Comparison of ENCODE assay signal across 8 cellular contexts in the genomic region with DNA sequence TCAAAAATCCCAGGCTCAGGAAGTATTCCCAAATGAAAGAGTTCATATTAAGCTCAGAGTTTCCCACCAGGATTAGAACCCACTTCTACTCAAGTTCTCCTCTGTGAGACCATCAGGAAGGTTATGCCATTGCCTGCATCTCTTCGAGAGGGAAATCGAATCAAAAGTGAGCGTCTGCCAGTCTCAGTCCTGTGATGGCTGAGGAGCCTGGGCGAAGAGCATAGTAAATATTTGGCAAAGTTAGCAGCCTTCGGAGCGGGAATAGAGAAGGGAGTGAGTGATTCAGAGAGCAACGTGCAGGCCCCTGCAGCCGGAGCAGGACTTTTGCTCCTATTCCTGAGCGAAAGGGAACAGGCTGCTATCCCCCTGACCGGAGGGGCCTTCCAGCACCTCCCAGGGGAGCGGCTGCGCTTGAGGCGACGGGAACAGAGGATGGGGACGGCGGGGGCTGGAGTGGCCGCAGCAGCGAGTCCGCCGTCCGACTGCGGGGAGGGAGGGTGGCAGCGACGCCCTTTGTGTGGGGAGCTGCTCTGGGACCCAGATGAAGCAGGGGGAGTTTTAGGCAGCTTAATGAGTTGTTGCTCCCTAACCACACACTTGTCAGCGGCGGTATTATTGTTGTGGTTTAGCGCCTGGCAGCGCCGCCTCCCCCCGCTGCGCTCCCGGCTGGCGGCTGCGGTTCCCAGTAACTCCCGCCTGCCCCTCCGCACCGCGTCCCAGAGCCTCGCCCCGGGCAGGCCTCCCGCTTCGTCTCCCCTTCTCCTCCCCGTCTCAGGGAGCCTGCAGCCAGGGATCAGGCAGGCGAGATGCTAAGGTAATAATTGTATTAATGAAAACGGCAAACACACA. TPM values are rescaled to one million over a fixed set of nuclear protein-coding genes. Genes with fewer than 3 reads are reported as not detected.
DNase-seq lines count a peak whose midpoint lies in the region; ATAC-seq and TF ChIP-seq lines count a peak whose summit lies in the region.

No MANE protein-coding gene starts in this region.

- peak; percentile 15 for TF ChIP-seq EP300 in neural cell (conservative IDR thresholded peaks at IDR 0.05; ENCODE audit: poor library complexity, severe bottlenecking)

- ATAC-seq in HG02642 (IDR thresholded peaks at IDR 0.05; ENCODE audit: poor library complexity, unreplicated experiment) (peak; percentile 53), HG03457 (IDR thresholded peaks at IDR 0.05; ENCODE audit: unreplicated experiment) (no peak), GM18870 (IDR thresholded peaks at IDR 0.05; ENCODE audit: unreplicated experiment) (no peak)

- H3K27ac ChIP-seq in WERI-Rb-1 (no peak overlapping the region), fibroblast of lung (ENCODE audit: insufficient read depth, low read length) (no peak overlapping the region), neural cell (ENCODE audit: low read length) (no peak overlapping the region)

- no peaks in the 10 kb centered on the region for H3K4me1 ChIP-seq in fibroblast of lung (ENCODE audit: control insufficient read depth, extremely low read depth, insufficient read depth, low read length)

- H3K79me2 ChIP-seq in fibroblast of lung (ENCODE audit: control insufficient read depth, insufficient read depth, low read length) (no peaks in the 10 kb centered on the region), neural cell (replicated peaks; ENCODE audit: insufficient read depth, low read length) (no peaks in the 10 kb centered on the region)

- H3K9me3 ChIP-seq in WERI-Rb-1 (ENCODE audit: severe bottlenecking): no peaks in the 10 kb centered on the region
- H3K9me3 ChIP-seq in fibroblast of lung (ENCODE audit: control insufficient read depth, insufficient read depth, low read depth, low read length): no peaks in the 10 kb centered on the region
- H3K9me3 ChIP-seq in neural cell (ENCODE audit: low read length): no peaks in the 10 kb centered on the region

- DNase-seq in Daoy (ENCODE audit: low read depth) (peak; percentile 60), WERI-Rb-1 (peak; percentile 22), fibroblast of lung (ENCODE audit: low read depth in 2 of 2) (peak; percentile 28 to 52), SIG-M5 (lab: John Stamatoyannopoulos, UW) (no peak)

- TF ChIP-seq CTCF in WERI-Rb-1 (IDR thresholded peaks at IDR 0.05; ENCODE audit: low read depth, low read length): no peak
- TF ChIP-seq CTCF in fibroblast of lung (conservative IDR thresholded peaks at IDR 0.05 in 1 of 2, IDR thresholded peaks at IDR 0.05 in 1 of 2; ENCODE audit: low read depth in 1 of 2, low read length in 2 of 2): no peak
- no peak for TF ChIP-seq CTCF in neural cell (IDR thresholded peaks at IDR 0.05; ENCODE audit: poor library complexity, severe bottlenecking)

- H3K4me3 ChIP-seq in WERI-Rb-1 (ENCODE audit: low read depth, low read length) (peak overlapping the region; percentile 42), fibroblast of lung (replicated peaks in 1 of 4; ENCODE audit: control extremely low read depth in 1 of 4, insufficient read depth in 1 of 4, low read depth in 3 of 4, low read length in 4 of 4) (peak overlapping the region; percentile 18 to 57 (median 44)), neural cell (ENCODE audit: low read length) (peak overlapping the region; percentile 64)

- peak overlapping the region; percentile 4 for H3K9ac ChIP-seq in fibroblast of lung (ENCODE audit: insufficient read depth, low read length)
- H3K9ac ChIP-seq in neural cell (ENCODE audit: low read length): peak overlapping the region; percentile 32

- H2AFZ ChIP-seq in fibroblast of lung (ENCODE audit: low read length) (peak overlapping the region; percentile 70), neural cell (ENCODE audit: low read depth, low read length) (no peak overlapping the region)

- H3K4me2 ChIP-seq in fibroblast of lung (ENCODE audit: extremely low read depth, insufficient read depth, low read length) (peak overlapping the region; percentile 96), neural cell (ENCODE audit: low read length) (peak overlapping the region; percentile 53)

- H3F3A ChIP-seq in neural cell (ENCODE audit: insufficient read depth, low read length, poor library complexity, severe bottlenecking): no peaks in the 10 kb centered on the region

- H3K9me2 ChIP-seq in neural cell (ENCODE audit: insufficient read depth, low read length): no peaks in the 10 kb centered on the region

- no peak for TF ChIP-seq RAD21 in neural cell (conservative IDR thresholded peaks at IDR 0.05)

- H3K27me3 ChIP-seq in WERI-Rb-1 (ENCODE audit: insufficient read depth, low read depth, severe bottlenecking) (no peaks in the 10 kb centered on the region), fibroblast of lung (ENCODE audit: control insufficient read depth, insufficient read depth, low read length) (peaks cover 40% of the 10 kb centered on the region), neural cell (ENCODE audit: insufficient read depth, low read depth, low read length) (peaks cover 31% of the 10 kb centered on the region)

- H4K20me1 ChIP-seq in fibroblast of lung (ENCODE audit: control insufficient read depth, extremely low read depth, insufficient read depth, low read length) (no peaks in the 10 kb centered on the region), neural cell (ENCODE audit: insufficient read depth) (no peaks in the 10 kb centered on the region)

- H3K36me3 ChIP-seq in WERI-Rb-1 (no peaks in the 10 kb centered on the region), fibroblast of lung (ENCODE audit: control insufficient read depth, insufficient read depth, low read length) (no peaks in the 10 kb centered on the region), neural cell (ENCODE audit: insufficient read depth, low read length) (no peaks in the 10 kb centered on the region)

TF ChIP-seq in neural cell, 6 proteins besides CTCF, POLR2A, EP300 and RAD21:
- TF ChIP-seq MXI1 (conservative IDR thresholded peaks at IDR 0.05; ENCODE audit: poor library complexity, severe bottlenecking): no peak

RNA-seq across cellular contexts. Expression of gene NRGN, which starts 21.7 kb away (rescaled TPM):
- 2.7 and 3.4 TPM in 2 replicates for total RNA-seq in Daoy (2014; rRNA removed; shearing (Covaris generic))
- total RNA-seq in fibroblast of lung: 0.17 TPM in 1 of 2 replicates, not detected in the other
- polyA plus RNA-seq in fibroblast of lung (4.9 and 10.8 TPM in 2 replicates), neural cell (0.69 and 1.1 TPM in 2 replicates)
- 10.9 and 21.1 TPM in 2 replicates for polyA plus RNA-seq in fibroblast of lung (2012)
- polyA minus RNA-seq in fibroblast of lung (ENCODE audit: low replicate concordance) (16.6 and 16.8 TPM in 2 replicates), neural cell (0.58 and 1.5 TPM in 2 replicates)

RNA-seq across cellular contexts. Expression of gene VSIG2, which starts 34.0 kb away (rescaled TPM):
- not detected in 2 replicates for total RNA-seq in Daoy (2014; rRNA removed; shearing (Covaris generic))
- not detected in 2 replicates for total RNA-seq in fibroblast of lung
- polyA plus RNA-seq in fibroblast of lung (0.06 TPM in 1 of 2 replicates, not detected in the other), neural cell (not detected in 2 replicates)
- polyA plus RNA-seq in fibroblast of lung (2012): 0.09 and 0.15 TPM in 2 replicates
- polyA minus RNA-seq in fibroblast of lung (ENCODE audit: low replicate concordance) (not detected in 2 replicates), neural cell (not detected in 2 replicates)

RNA-seq across cellular contexts. Expression of gene ESAM, which starts 44.1 kb away (rescaled TPM):
- total RNA-seq in Daoy (2014; rRNA removed; shearing (Covaris generic)): 0.15 and 0.34 TPM in 2 replicates
- under 0.01 and 0.26 TPM in 2 replicates for total RNA-seq in fibroblast of lung
- polyA plus RNA-seq in fibroblast of lung (0.10 and 2.7 TPM in 2 replicates), neural cell (0.77 TPM in 1 of 2 replicates, not detected in the other)
- polyA plus RNA-seq in fibroblast of lung (2012): 0.16 and 2.4 TPM in 2 replicates
- polyA minus RNA-seq in fibroblast of lung (ENCODE audit: low replicate concordance) (2.6 TPM in 1 of 2 replicates, not detected in the other), neural cell (0.73 and 0.93 TPM in 2 replicates)

RNA-seq across cellular contexts. Expression of gene SPA17, which starts 44.3 kb away (rescaled TPM):
- total RNA-seq in Daoy (2014; rRNA removed; shearing (Covaris generic)): 30.5 and 50.9 TPM in 2 replicates
- 10.0 and 18.0 TPM in 2 replicates for total RNA-seq in fibroblast of lung
- polyA plus RNA-seq in fibroblast of lung (19.1 and 27.0 TPM in 2 replicates), neural cell (19.1 and 21.3 TPM in 2 replicates)
- 24.9 and 28.6 TPM in 2 replicates for polyA plus RNA-seq in fibroblast of lung (2012)
- polyA minus RNA-seq in fibroblast of lung (ENCODE audit: low replicate concordance) (0.11 TPM in 1 of 2 replicates, not detected in the other), neural cell (3.4 and 6.9 TPM in 2 replicates)

RNA-seq across cellular contexts. Expression of gene SIAE, which starts 44.5 kb away (rescaled TPM):
- 3.7 and 4.1 TPM in 2 replicates for total RNA-seq in Daoy (2014; rRNA removed; shearing (Covaris generic))
- total RNA-seq in fibroblast of lung: 23.1 and 28.9 TPM in 2 replicates
- polyA plus RNA-seq in fibroblast of lung: 42.3 and 67.0 TPM in 2 replicates
- polyA plus RNA-seq in fibroblast of lung (2012): 18.2 and 33.0 TPM in 2 replicates
- 12.3 and 23.8 TPM in 2 replicates for polyA minus RNA-seq in fibroblast of lung (ENCODE audit: low replicate concordance)
- 4.0 and 4.3 TPM in 2 replicates for polyA plus RNA-seq in neural cell
- polyA minus RNA-seq in neural cell: 4.9 and 5.3 TPM in 2 replicates
